8 cellular contexts compared by ENCODE assay signal in genomic region chr11:75100314-75100713, GRCh38. TPM values are rescaled to one million over a fixed set of nuclear protein-coding genes. Genes with fewer than 3 reads are reported as not detected.
DNase-seq lines count a peak whose midpoint lies in the region; ATAC-seq and TF ChIP-seq lines count a peak whose summit lies in the region.

No MANE protein-coding gene starts in this region.

- H3K36me3 ChIP-seq in colonic mucosa, result no peaks in the 10 kb centered on the region

- H3K9ac ChIP-seq in colonic mucosa (ENCODE audit: low read depth in 2 of 2, low read length in 2 of 2), result no peak overlapping the region

- TF ChIP-seq CTCF in epithelial cell of proximal tubule (conservative IDR thresholded peaks at IDR 0.05; ENCODE audit: low read depth, low read length), result no peak
- no peak for TF ChIP-seq CTCF in colonic mucosa (IDR thresholded peaks at IDR 0.05)

- H3K27me3 ChIP-seq in colonic mucosa, result no peaks in the 10 kb centered on the region

- H3K9me3 ChIP-seq in colonic mucosa, result no peaks in the 10 kb centered on the region

- intact Hi-C loops in colonic mucosa (cut with DNase I), result no loop called here

- H3K27ac ChIP-seq in colonic mucosa, result no peak overlapping the region

- H3K4me1 ChIP-seq in colonic mucosa, result no peaks in the 10 kb centered on the region

- ATAC-seq in GM18499 (IDR thresholded peaks at IDR 0.05; ENCODE audit: insufficient read depth, unreplicated experiment) (peak; percentile 93), GM21717 (IDR thresholded peaks at IDR 0.05; ENCODE audit: unreplicated experiment) (peak; percentile 92)

- H3K4me3 ChIP-seq in epithelial cell of proximal tubule (ENCODE audit: low read depth, low read length) (peak overlapping the region; percentile 34), colonic mucosa (no peak overlapping the region)

- DNase-seq in HUDEP-2 (lab: John Stamatoyannopoulos, UW; ENCODE audit: unreplicated experiment in 76 of 76), result peak in 50 of 76 experiments; percentile 6 to 66 (median 32)
- DNase-seq in epithelial cell of proximal tubule (ENCODE audit: low read depth), result peak; percentile 66
- DNase-seq in colonic mucosa, result no peak
- no peak for DNase-seq in NCI-H748 treated with DMSO at 0.1 percent for 48 hours (lab: John Stamatoyannopoulos, UW)
- DNase-seq in NCI-H2029 treated with DMSO at 0.1 percent for 48 hours (lab: John Stamatoyannopoulos, UW), result no peak
- no peak for DNase-seq in NCI-H2196 treated with DMSO at 0.1 percent for 48 hours (lab: John Stamatoyannopoulos, UW; ENCODE audit: unreplicated experiment)

RNA-seq across cellular contexts. Expression of gene OR2AT4, which starts 3.6 kb away (rescaled TPM):
- not detected in 2 replicates for total RNA-seq in epithelial cell of proximal tubule
- total RNA-seq in colonic mucosa, result not detected

RNA-seq across cellular contexts. Expression of gene SLCO2B1, which starts 50.6 kb away (rescaled TPM):
- total RNA-seq in epithelial cell of proximal tubule (0.14 and 0.23 TPM in 2 replicates), colonic mucosa (10 to 100 TPM; 37.6 to 50.3 TPM)

Comparison
In these comparisons a context has a peak if more than half of its experiments do, and no peak if none do; other contexts are left out.
1. DNase-seq: peak in HUDEP-2 (50 of 76) and epithelial cell of proximal tubule (single experiment); none in colonic mucosa (single experiment), NCI-H748 treated with DMSO at 0.1 percent for 48 hours (single experiment), NCI-H2029 treated with DMSO at 0.1 percent for 48 hours (single experiment) and NCI-H2196 treated with DMSO at 0.1 percent for 48 hours (single experiment).
2. RNA of gene SLCO2B1, which starts 50.6 kb away (total RNA-seq): 37.6 to 50.3 TPM in colonic mucosa; 0.14 to 0.23 TPM in epithelial cell of proximal tubule; every median in the first group is over 10 times any median in the second.